ENCODE assay signal across 8 cellular contexts in genomic region chrX:64205441-64205734, GRCh38. TPM values are rescaled to one million over a fixed set of nuclear protein-coding genes. Genes with fewer than 3 reads are reported as not detected.
A peak's percentile ranks its signal among the peaks of the same experiment; 100 is the strongest.
DNase-seq lines count a peak whose midpoint lies in the region; ATAC-seq and TF ChIP-seq lines count a peak whose summit lies in the region.

Gene AMER1, minus strand, starts transcription at chrX:64205708. Its CDS starts 12,422 bp downstream, at chrX:64193286.

- H3K9me3 Mint-ChIP-seq in Calu3 (ENCODE audit: low read depth, unreplicated experiment): no peaks in the 10 kb centered on the region

- no peaks in the 10 kb centered on the region for H3K27me3 Mint-ChIP-seq in Calu3 (ENCODE audit: unreplicated experiment)

- no peaks in the 10 kb centered on the region for H3K9me3 ChIP-seq in subcutaneous abdominal adipose tissue (ENCODE audit: control insufficient read depth in 5 of 5, low read length in 5 of 5)

- no peaks in the 10 kb centered on the region for H3K36me3 ChIP-seq in subcutaneous abdominal adipose tissue (ENCODE audit: control insufficient read depth in 5 of 5, insufficient read depth in 5 of 5, low read length in 5 of 5)

- BruUV-seq in Calu3 (replicated peaks; lab: Mats Ljungman, UMichigan): no TSS peak

- peaks cover 0 to 8% (median 4%) of the 10 kb centered on the region in 5 donors for H3K27me3 ChIP-seq in subcutaneous abdominal adipose tissue (ENCODE audit: control insufficient read depth in 5 of 5, insufficient read depth in 4 of 5, low read length in 5 of 5)

- H3K4me1 Mint-ChIP-seq in Calu3 (ENCODE audit: low read depth, unreplicated experiment): peaks cover 14% of the 10 kb centered on the region

- H3K27ac ChIP-seq in subcutaneous abdominal adipose tissue (ENCODE audit: low read depth, low read length): peak within 1 kb of the TSS; percentile 91

- H3K36me3 Mint-ChIP-seq in Calu3 (ENCODE audit: insufficient read depth, unreplicated experiment): peaks cover 21% of the 10 kb centered on the region

- TF ChIP-seq CTCF in Calu3 (IDR thresholded peaks at IDR 0.05; ENCODE audit: unreplicated experiment) (no peak), GM20000 (IDR thresholded peaks at IDR 0.05; ENCODE audit: extremely low read depth, missing control alignments) (no peak)

- H3K9ac ChIP-seq in subcutaneous abdominal adipose tissue (ENCODE audit: low read length in 5 of 5): peak within 1 kb of the TSS; percentile 65 to 84 (median 76)

- DNase-seq in Calu3: no peak
- DNase-seq in amniotic epithelial cell (ENCODE audit: low read depth): peak; percentile 65
- DNase-seq in iris pigment epithelial cell (ENCODE audit: low read depth): peak; percentile 63
- DNase-seq in GM20000 (ENCODE audit: low spot score): no peak
- no peak for DNase-seq in ACHN

- CTCF ChIA-PET in Calu3 (lab: Charles Lee): no interaction called here

- H3K27ac Mint-ChIP-seq in Calu3 (ENCODE audit: unreplicated experiment): peak within 1 kb of the TSS; percentile 76

- peak within 1 kb of the TSS; percentile 80 for H3K4me3 Mint-ChIP-seq in Calu3 (ENCODE audit: low read depth, unreplicated experiment)

- H3K4me3 ChIP-seq in subcutaneous abdominal adipose tissue (ENCODE audit: low read depth in 1 of 5, low read length in 5 of 5): peak within 1 kb of the TSS; percentile 54 to 80 (median 75)

- in situ Hi-C loops in ACHN (cut with HindIII; ENCODE audit: low pct_ligation_motif_present, low pct_unique_long_range_greater_than_20kb, low sequenced_read_pairs): no loop called here

- ATAC-seq in GM21381 (IDR thresholded peaks at IDR 0.05; ENCODE audit: unreplicated experiment) (peak; percentile 38), HG03558 (IDR thresholded peaks at IDR 0.05; ENCODE audit: extremely low read depth, unreplicated experiment) (peak; percentile 25)

- intact Hi-C loops in Calu3 (cut with micrococcal nuclease; ENCODE audit: unreplicated experiment): no loop called here

- H3K4me1 ChIP-seq in subcutaneous abdominal adipose tissue (ENCODE audit: control insufficient read depth in 5 of 5, insufficient read depth in 5 of 5, low read length in 5 of 5): peaks cover 0 to 25% (median 21%) of the 10 kb centered on the region in 5 donors

RNA-seq across cellular contexts. Expression of gene AMER1, which starts in this region (rescaled TPM):
- 6.7 and 7.5 TPM in 2 replicates for total RNA-seq in Calu3 (2022)

Comparison
In these comparisons a context has a peak if more than half of its experiments do, and no peak if none do; other contexts are left out.
1. DNase-seq: peak in amniotic epithelial cell (single experiment) and iris pigment epithelial cell (single experiment); none in Calu3 (single experiment), GM20000 (single experiment) and ACHN (single experiment).